In genomic region chr17:50177983-50178834, GRCh38 we compare ENCODE assay signal across 1 cellular context.
TF ChIP-seq lines count a peak whose summit lies in the region.

No MANE protein-coding gene starts in this region.

TF ChIP-seq in HepG2, 621 proteins besides CTCF, POLR2A, EP300 and RAD21 (continued from another document and continues in another):
- no peak for TF ChIP-seq TERF1 (CRISPR knock-in tag; IDR thresholded peaks at IDR 0.05)
- 0 out of 2 replicates have a peak, but pooled peaks have one; percentile 18 for TF ChIP-seq NCOA2 (CRISPR knock-in tag; IDR thresholded peaks at IDR 0.05)
- peak; percentile 81 for TF ChIP-seq ZFP91 (CRISPR knock-in tag; IDR thresholded peaks at IDR 0.05; ENCODE audit: borderline replicate concordance)
- no peak for TF ChIP-seq JDP2 (CRISPR knock-in tag; IDR thresholded peaks at IDR 0.05; ENCODE audit: borderline replicate concordance)
- TF ChIP-seq ARID2 (CRISPR knock-in tag; IDR thresholded peaks at IDR 0.05; ENCODE audit: borderline replicate concordance), result peak; percentile 92; the same call in 1 of the 2 replicates
- no peak for TF ChIP-seq NFYC (CRISPR knock-in tag; IDR thresholded peaks at IDR 0.05)
- peak; percentile 77; the same call in 1 of the 2 replicates for TF ChIP-seq ZBTB7B (CRISPR knock-in tag; IDR thresholded peaks at IDR 0.05)
- no peak for TF ChIP-seq ZNF883 (CRISPR knock-in tag; IDR thresholded peaks at IDR 0.05; ENCODE audit: not compliant biosample characterization)
- TF ChIP-seq SOX6 (IDR thresholded peaks at IDR 0.05), result no peak
- peak; percentile 56 for TF ChIP-seq SOX6 (CRISPR knock-in tag; IDR thresholded peaks at IDR 0.05)
- TF ChIP-seq ZBTB8A (CRISPR knock-in tag; IDR thresholded peaks at IDR 0.05; ENCODE audit: borderline replicate concordance, low read depth), result no peak
- TF ChIP-seq TARDBP (CRISPR knock-in tag; IDR thresholded peaks at IDR 0.05), result peak; percentile 63; the same call in 1 of the 2 replicates
- TF ChIP-seq ZNF17 (CRISPR knock-in tag; IDR thresholded peaks at IDR 0.05), result no peak
- no peak; the same call in 1 of the 2 replicates for TF ChIP-seq NFE2L2 (IDR thresholded peaks at IDR 0.05; ENCODE audit: low read length)
- TF ChIP-seq BRD4 (CRISPR knock-in tag; IDR thresholded peaks at IDR 0.05), result 0 out of 2 replicates have a peak, but pooled peaks have one; percentile 7
- TF ChIP-seq ZNF598 (CRISPR knock-in tag; IDR thresholded peaks at IDR 0.05; ENCODE audit: borderline replicate concordance), result peak; percentile 43; the same call in 1 of the 2 replicates
- no peak for TF ChIP-seq JUND (CRISPR knock-in tag; IDR thresholded peaks at IDR 0.05)
- TF ChIP-seq ZBTB3 (CRISPR knock-in tag; IDR thresholded peaks at IDR 0.05; ENCODE audit: borderline replicate concordance, low read depth), result no peak
- TF ChIP-seq HMGXB4 (CRISPR knock-in tag; IDR thresholded peaks at IDR 0.05; ENCODE audit: borderline replicate concordance in 1 of 2, low read depth in 1 of 2), result peak; percentile 92 to 95
- TF ChIP-seq ZNF124 (CRISPR knock-in tag; IDR thresholded peaks at IDR 0.05), result no peak
- no peak for TF ChIP-seq ZNF747 (CRISPR knock-in tag; IDR thresholded peaks at IDR 0.05; ENCODE audit: borderline replicate concordance)
- no peak for TF ChIP-seq REL (CRISPR knock-in tag; conservative IDR thresholded peaks at IDR 0.05)
- 0 out of 2 replicates have a peak, but pooled peaks have one; percentile 40 for TF ChIP-seq ZNF333 (CRISPR knock-in tag; IDR thresholded peaks at IDR 0.05; ENCODE audit: borderline replicate concordance)
- no peak for TF ChIP-seq MAFF (IDR thresholded peaks at IDR 0.05; ENCODE audit: low read depth, low read length)
- TF ChIP-seq STAG1 (CRISPR knock-in tag; IDR thresholded peaks at IDR 0.05), result peak; percentile 58
- no peak for TF ChIP-seq ZNF510 (CRISPR knock-in tag; IDR thresholded peaks at IDR 0.05; ENCODE audit: low read depth)
- 0 out of 2 replicates have a peak, but pooled peaks have one; percentile 15 for TF ChIP-seq SUZ12 (IDR thresholded peaks at IDR 0.05; ENCODE audit: low read depth, low read length)
- no peak for TF ChIP-seq ZNF660 (CRISPR knock-in tag; IDR thresholded peaks at IDR 0.05; ENCODE audit: borderline replicate concordance, low read depth)
- TF ChIP-seq AGO2 (optimal IDR thresholded peaks at IDR 0.05; ENCODE audit: low read depth, low read length), result peak; percentile 31
- TF ChIP-seq ARID5B (CRISPR knock-in tag; IDR thresholded peaks at IDR 0.05), result peak; percentile 32
- TF ChIP-seq MIER3 (CRISPR knock-in tag; IDR thresholded peaks at IDR 0.05; ENCODE audit: borderline replicate concordance), result peak; percentile 40; the same call in 1 of the 2 replicates
- no peak for TF ChIP-seq ZUFSP (CRISPR knock-in tag; IDR thresholded peaks at IDR 0.05; ENCODE audit: borderline replicate concordance)
- TF ChIP-seq ETV5 (CRISPR knock-in tag; IDR thresholded peaks at IDR 0.05; ENCODE audit: borderline replicate concordance), result no peak; the same call in 1 of the 2 replicates
- peak; percentile 72; the same call in 1 of the 2 replicates for TF ChIP-seq ZNF772 (CRISPR knock-in tag; IDR thresholded peaks at IDR 0.05)
- peak; percentile 45 for TF ChIP-seq POLR2G (IDR thresholded peaks at IDR 0.05; ENCODE audit: low read depth, low read length)
- no peak for TF ChIP-seq ATF7 (IDR thresholded peaks at IDR 0.05)
- peak; percentile 71; the same call in 1 of the 2 replicates for TF ChIP-seq ATF7 (CRISPR knock-in tag; IDR thresholded peaks at IDR 0.05)
- TF ChIP-seq ELK4 (CRISPR knock-in tag; IDR thresholded peaks at IDR 0.05; ENCODE audit: borderline replicate concordance), result no peak
- TF ChIP-seq DR1 (CRISPR knock-in tag; IDR thresholded peaks at IDR 0.05), result no peak
- TF ChIP-seq PITX1 (CRISPR knock-in tag; IDR thresholded peaks at IDR 0.05), result peak; percentile 58; the same call in 1 of the 2 replicates
- TF ChIP-seq IRX3 (CRISPR knock-in tag; IDR thresholded peaks at IDR 0.05; ENCODE audit: borderline replicate concordance, low read depth), result 0 out of 2 replicates have a peak, but pooled peaks have one; percentile 77
- no peak for TF ChIP-seq CENPX (CRISPR knock-in tag; IDR thresholded peaks at IDR 0.05)
- TF ChIP-seq ZNF670 (CRISPR knock-in tag; IDR thresholded peaks at IDR 0.05; ENCODE audit: borderline replicate concordance), result no peak
- no peak for TF ChIP-seq AKNA (CRISPR knock-in tag; IDR thresholded peaks at IDR 0.05; ENCODE audit: borderline replicate concordance)
- TF ChIP-seq BORCS8-MEF2B (CRISPR knock-in tag; IDR thresholded peaks at IDR 0.05), result peak; percentile 63
